ENCODE assay signal across 1 cellular context in the genomic region with DNA sequence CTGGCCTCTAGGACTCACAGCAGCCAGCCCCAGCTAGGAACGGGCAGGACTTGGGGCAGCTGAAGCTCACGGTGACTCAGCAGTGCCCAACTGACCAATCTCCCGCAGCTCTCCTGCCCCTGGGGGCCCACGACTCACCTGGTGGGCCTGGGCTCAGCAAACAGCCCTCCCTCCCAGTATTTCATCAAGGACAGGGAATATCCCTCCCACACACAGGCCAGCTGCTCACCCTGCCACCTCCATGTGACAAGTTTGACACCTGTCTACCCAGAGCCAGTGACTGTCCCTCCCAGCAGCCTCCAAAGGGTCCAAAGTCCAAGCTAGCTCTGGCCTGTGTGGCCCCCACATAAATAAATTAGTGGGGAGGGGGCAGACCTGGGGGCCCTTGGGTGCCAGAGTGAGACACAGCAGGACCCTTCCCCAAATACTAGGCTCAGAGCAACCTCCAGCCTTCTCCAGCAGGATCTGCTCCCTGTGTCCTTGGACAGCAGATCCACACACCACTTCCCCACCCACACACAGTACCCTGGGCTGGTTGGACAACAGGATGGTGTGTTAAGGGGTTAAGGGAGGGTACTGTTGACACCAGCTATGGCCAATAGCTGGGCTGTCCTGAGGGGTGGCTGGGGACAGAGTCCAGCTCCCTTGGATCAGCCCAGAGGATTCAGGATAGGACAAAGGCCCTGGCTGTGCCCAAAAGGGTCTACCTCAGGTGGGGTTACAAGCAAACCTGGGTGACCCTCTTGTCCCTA.
TF ChIP-seq lines count a peak whose summit lies in the region.

No MANE protein-coding gene starts in this region.

TF ChIP-seq in HepG2, 621 proteins besides CTCF, POLR2A, EP300 and RAD21 (continued from another document and continues in another):
- TF ChIP-seq ZNF574 (CRISPR knock-in tag; IDR thresholded peaks at IDR 0.05), result peak; percentile 83
- TF ChIP-seq, protein P1, sequence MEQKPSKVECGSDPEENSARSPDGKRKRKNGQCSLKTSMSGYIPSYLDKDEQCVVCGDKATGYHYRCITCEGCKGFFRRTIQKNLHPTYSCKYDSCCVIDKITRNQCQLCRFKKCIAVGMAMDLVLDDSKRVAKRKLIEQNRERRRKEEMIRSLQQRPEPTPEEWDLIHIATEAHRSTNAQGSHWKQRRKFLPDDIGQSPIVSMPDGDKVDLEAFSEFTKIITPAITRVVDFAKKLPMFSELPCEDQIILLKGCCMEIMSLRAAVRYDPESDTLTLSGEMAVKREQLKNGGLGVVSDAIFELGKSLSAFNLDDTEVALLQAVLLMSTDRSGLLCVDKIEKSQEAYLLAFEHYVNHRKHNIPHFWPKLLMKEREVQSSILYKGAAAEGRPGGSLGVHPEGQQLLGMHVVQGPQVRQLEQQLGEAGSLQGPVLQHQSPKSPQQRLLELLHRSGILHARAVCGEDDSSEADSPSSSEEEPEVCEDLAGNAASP (CRISPR knock-in tag; IDR thresholded peaks at IDR 0.05; ENCODE audit: borderline replicate concordance), result peak; percentile 83
- peak; percentile 40; the same call in 1 of the 2 replicates for TF ChIP-seq KDM5A (IDR thresholded peaks at IDR 0.05; ENCODE audit: borderline replicate concordance, low read length)
- peak; percentile 70; the same call in 1 of the 2 replicates for TF ChIP-seq ZNF552 (CRISPR knock-in tag; IDR thresholded peaks at IDR 0.05; ENCODE audit: borderline replicate concordance)
- peak; percentile 86 for TF ChIP-seq HNRNPL (IDR thresholded peaks at IDR 0.05; ENCODE audit: low read depth, low read length)
- TF ChIP-seq FLYWCH1 (CRISPR knock-in tag; IDR thresholded peaks at IDR 0.05), result no peak; the same call in 1 of the 2 replicates
- TF ChIP-seq TFDP1 (CRISPR knock-in tag; IDR thresholded peaks at IDR 0.05; ENCODE audit: borderline replicate concordance), result peak; percentile 74; the same call in 1 of the 2 replicates
- peak; percentile 91 for TF ChIP-seq ZNF691 (CRISPR knock-in tag; IDR thresholded peaks at IDR 0.05; ENCODE audit: borderline replicate concordance, low read depth)
- TF ChIP-seq CBFB (CRISPR knock-in tag; IDR thresholded peaks at IDR 0.05), result peak; percentile 30; the same call in 1 of the 2 replicates
- TF ChIP-seq, protein P2, sequence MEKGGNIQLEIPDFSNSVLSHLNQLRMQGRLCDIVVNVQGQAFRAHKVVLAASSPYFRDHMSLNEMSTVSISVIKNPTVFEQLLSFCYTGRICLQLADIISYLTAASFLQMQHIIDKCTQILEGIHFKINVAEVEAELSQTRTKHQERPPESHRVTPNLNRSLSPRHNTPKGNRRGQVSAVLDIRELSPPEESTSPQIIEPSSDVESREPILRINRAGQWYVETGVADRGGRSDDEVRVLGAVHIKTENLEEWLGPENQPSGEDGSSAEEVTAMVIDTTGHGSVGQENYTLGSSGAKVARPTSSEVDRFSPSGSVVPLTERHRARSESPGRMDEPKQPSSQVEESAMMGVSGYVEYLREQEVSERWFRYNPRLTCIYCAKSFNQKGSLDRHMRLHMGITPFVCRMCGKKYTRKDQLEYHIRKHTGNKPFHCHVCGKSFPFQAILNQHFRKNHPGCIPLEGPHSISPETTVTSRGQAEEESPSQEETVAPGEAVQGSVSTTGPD (CRISPR knock-in tag; IDR thresholded peaks at IDR 0.05), result 0 out of 2 replicates have a peak, but pooled peaks have one; percentile 53
- TF ChIP-seq, protein P3, sequence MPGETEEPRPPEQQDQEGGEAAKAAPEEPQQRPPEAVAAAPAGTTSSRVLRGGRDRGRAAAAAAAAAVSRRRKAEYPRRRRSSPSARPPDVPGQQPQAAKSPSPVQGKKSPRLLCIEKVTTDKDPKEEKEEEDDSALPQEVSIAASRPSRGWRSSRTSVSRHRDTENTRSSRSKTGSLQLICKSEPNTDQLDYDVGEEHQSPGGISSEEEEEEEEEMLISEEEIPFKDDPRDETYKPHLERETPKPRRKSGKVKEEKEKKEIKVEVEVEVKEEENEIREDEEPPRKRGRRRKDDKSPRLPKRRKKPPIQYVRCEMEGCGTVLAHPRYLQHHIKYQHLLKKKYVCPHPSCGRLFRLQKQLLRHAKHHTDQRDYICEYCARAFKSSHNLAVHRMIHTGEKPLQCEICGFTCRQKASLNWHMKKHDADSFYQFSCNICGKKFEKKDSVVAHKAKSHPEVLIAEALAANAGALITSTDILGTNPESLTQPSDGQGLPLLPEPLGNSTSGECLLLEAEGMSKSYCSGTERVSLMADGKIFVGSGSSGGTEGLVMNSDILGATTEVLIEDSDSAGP (CRISPR knock-in tag; IDR thresholded peaks at IDR 0.05; ENCODE audit: borderline replicate concordance), result peak; percentile 81; the same call in 1 of the 2 replicates
- TF ChIP-seq MEIS2 (CRISPR knock-in tag; IDR thresholded peaks at IDR 0.05), result peak; percentile 82
- TF ChIP-seq, protein P4, sequence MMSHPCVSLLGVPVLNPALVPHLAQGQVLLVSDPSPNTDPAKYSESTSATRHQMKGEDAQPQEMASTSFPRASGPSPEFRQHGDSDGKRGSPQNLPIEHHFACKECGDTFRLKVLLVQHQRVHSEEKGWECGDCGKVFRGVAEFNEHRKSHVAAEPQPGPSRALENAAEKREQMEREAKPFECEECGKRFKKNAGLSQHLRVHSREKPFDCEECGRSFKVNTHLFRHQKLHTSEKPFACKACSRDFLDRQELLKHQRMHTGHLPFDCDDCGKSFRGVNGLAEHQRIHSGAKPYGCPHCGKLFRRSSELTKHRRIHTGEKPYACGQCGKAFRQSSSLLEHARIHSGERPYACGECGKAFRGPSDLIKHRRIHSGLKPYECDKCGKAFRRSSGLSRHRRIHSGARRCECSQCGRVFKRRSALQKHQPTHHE (CRISPR knock-in tag; IDR thresholded peaks at IDR 0.05; ENCODE audit: borderline replicate concordance), result peak; percentile 96; the same call in 1 of the 2 replicates
- peak; percentile 70 for TF ChIP-seq RARA (CRISPR knock-in tag; IDR thresholded peaks at IDR 0.05)
- TF ChIP-seq PAWR (CRISPR knock-in tag; IDR thresholded peaks at IDR 0.05; ENCODE audit: borderline replicate concordance), result no peak
- TF ChIP-seq ZNF550 (CRISPR knock-in tag; IDR thresholded peaks at IDR 0.05; ENCODE audit: borderline replicate concordance), result no peak
- TF ChIP-seq ZNF530 (CRISPR knock-in tag; IDR thresholded peaks at IDR 0.05; ENCODE audit: low read depth), result no peak
- TF ChIP-seq TERF1 (CRISPR knock-in tag; IDR thresholded peaks at IDR 0.05), result no peak
- TF ChIP-seq ZNF563 (CRISPR knock-in tag; IDR thresholded peaks at IDR 0.05), result peak; percentile 66; the same call in 1 of the 2 replicates
- no peak for TF ChIP-seq HNF1A (IDR thresholded peaks at IDR 0.05; ENCODE audit: low read depth)
- peak; percentile 77; the same call in 1 of the 2 replicates for TF ChIP-seq HNF1A (CRISPR knock-in tag; IDR thresholded peaks at IDR 0.05; ENCODE audit: borderline replicate concordance)
- 0 out of 2 replicates have a peak, but pooled peaks have one; percentile 63 for TF ChIP-seq BRF2 (CRISPR knock-in tag; IDR thresholded peaks at IDR 0.05)
- peak; percentile 96 for TF ChIP-seq HIC2 (CRISPR knock-in tag; IDR thresholded peaks at IDR 0.05; ENCODE audit: low read depth)
- peak; percentile 26; the same call in 1 of the 2 replicates for TF ChIP-seq ZNF768 (CRISPR knock-in tag; IDR thresholded peaks at IDR 0.05)
- peak; percentile 55 for TF ChIP-seq RBM39 (IDR thresholded peaks at IDR 0.05; ENCODE audit: low read depth, low read length, poor library complexity, severe bottlenecking)
- TF ChIP-seq, protein P5, sequence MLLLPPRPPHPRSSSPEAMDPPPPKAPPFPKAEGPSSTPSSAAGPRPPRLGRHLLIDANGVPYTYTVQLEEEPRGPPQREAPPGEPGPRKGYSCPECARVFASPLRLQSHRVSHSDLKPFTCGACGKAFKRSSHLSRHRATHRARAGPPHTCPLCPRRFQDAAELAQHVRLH (CRISPR knock-in tag; IDR thresholded peaks at IDR 0.05; ENCODE audit: borderline replicate concordance, low read depth), result peak; percentile 78; the same call in 1 of the 2 replicates
- TF ChIP-seq ZNF354B (CRISPR knock-in tag; IDR thresholded peaks at IDR 0.05), result peak; percentile 95
- TF ChIP-seq ZFP62 (CRISPR knock-in tag; IDR thresholded peaks at IDR 0.05), result no peak
- peak in 1 of 2 experiments; percentile 60; a peak in 1 of 4 replicates for TF ChIP-seq KLF16 (CRISPR knock-in tag; IDR thresholded peaks at IDR 0.05)
- TF ChIP-seq KDM6A (CRISPR knock-in tag; IDR thresholded peaks at IDR 0.05; ENCODE audit: low read depth), result peak; percentile 67
